29 cellular contexts compared by ENCODE assay signal in the genomic region with DNA sequence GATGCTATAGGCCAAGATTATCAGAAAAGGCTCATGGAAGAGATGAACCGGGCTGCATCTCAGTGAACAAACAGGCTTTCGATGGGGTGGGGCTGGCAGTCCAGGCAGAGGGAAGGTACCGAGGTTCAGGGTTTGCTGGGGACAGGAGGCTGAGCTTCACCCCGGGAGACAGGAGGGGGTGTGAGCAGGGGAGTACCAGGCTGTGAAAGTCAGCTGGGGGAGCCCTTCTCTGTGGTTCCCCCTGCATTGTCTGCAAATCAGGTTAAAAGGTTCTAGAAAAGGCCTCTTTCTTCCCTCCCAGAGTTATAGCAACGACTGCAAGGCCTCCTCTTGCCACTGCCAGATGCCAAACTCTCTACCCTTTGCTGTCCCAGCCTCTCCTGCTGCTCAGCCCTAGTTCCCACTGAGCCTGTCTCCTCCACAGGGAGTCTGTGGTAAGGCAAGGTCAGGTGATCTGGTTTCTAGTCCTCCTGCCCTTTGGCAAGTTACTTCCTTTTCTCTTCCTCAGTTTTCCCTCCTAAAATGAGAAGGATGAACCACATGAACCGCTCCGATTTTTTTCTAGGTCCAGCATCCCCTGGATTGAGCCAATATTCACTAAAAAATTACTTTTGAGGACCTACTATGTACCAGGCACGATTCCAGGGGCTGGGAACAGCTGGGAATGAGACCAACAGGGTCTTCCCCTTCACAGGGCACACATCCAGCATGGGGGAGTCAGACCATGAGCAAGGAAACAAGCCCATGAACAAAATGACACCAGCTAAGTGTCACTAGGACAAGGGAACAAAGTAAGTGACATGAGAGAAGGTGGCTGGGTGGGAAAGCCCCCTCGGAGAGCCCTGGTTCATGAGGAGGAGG. TPM values are rescaled to one million over a fixed set of nuclear protein-coding genes. Genes with fewer than 3 reads are reported as not detected.
DNase-seq lines count a peak whose midpoint lies in the region; ATAC-seq and TF ChIP-seq lines count a peak whose summit lies in the region.
"Had no signal": no experiment of that assay in that cellular context is flagged by ENCODE, and none has a peak within 500 bp of the region (broad histone marks: within the 10 kb centered on the region; RNA-seq: fewer than 3 reads in every experiment).

No MANE protein-coding gene starts in this region.

- H3K27ac ChIP-seq in colonic mucosa: no peak overlapping the region
- H3K27ac ChIP-seq: dorsolateral prefrontal cortex, GM23248, heart left ventricle, thoracic aorta had no signal

- no peaks in the 10 kb centered on the region for H3K36me3 ChIP-seq in colonic mucosa
- H3K36me3 ChIP-seq: heart left ventricle, MG63, thoracic aorta had no signal

- DNase-seq in GM12865 (ENCODE audit: low read depth) (peak; percentile 33), HT1080 (ENCODE audit: low read depth) (peak; percentile 40), amniotic epithelial cell (ENCODE audit: low read depth) (peak; percentile 7), myocyte (ENCODE audit: low read depth) (peak; percentile 75), OCI-M2 (lab: John Stamatoyannopoulos, UW; ENCODE audit: unreplicated experiment) (no peak), hepatic stellate cell (ENCODE audit: low spot score) (no peak), colonic mucosa (no peak)
- DNase-seq: activated CD8-positive, alpha-beta T cell treated with anti-CD3 and anti-CD28 coated beads, Interleukin-2, amount 10 ng/mL, durations not matched to agents 7 days and 5 days; activated T-cell treated with anti-CD3 and anti-CD28 coated beads, Interleukin-2, amount 50 U/mL, for 1 hour; amygdala; CD4-positive, CD25-positive, alpha-beta regulatory T cell; DMS53; dorsolateral prefrontal cortex; GM23248; MG63; NCI-H1417 treated with DMSO at 0.1 percent for 48 hours; NCI-H524 treated with DMSO at 0.1 percent for 48 hours; nucleus accumbens; stimulated activated CD4-positive, alpha-beta T cell treated with anti-CD3 and anti-CD28 coated beads, Interleukin-4, amount 100 ng/mL, for 1 hour; stimulated activated naive CD4-positive, alpha-beta T cell treated with Interleukin-2 at 50 U/mL for 16 hours; T1000 had no signal

- H3K4me3 ChIP-seq in GM12865 (ENCODE audit: low read depth, low read length) (no peak overlapping the region), colonic mucosa (no peak overlapping the region)
- H3K4me3 ChIP-seq: dorsolateral prefrontal cortex, GM23248, heart left ventricle, MG63, smooth muscle cell, thoracic aorta had no signal

- H3K9ac ChIP-seq in colonic mucosa (ENCODE audit: low read depth in 2 of 2, low read length in 2 of 2): no peak overlapping the region
- H3K9ac ChIP-seq: GM23248 had no signal

- H3K9me3 ChIP-seq in colonic mucosa: no peaks in the 10 kb centered on the region
- H3K9me3 ChIP-seq: heart left ventricle, MG63, thoracic aorta had no signal

- intact Hi-C loops in colonic mucosa (cut with DNase I): no loop called here

- no peaks in the 10 kb centered on the region for H3K4me1 ChIP-seq in colonic mucosa

- ATAC-seq in GM18867 (IDR thresholded peaks at IDR 0.05; ENCODE audit: unreplicated experiment): no peak
- ATAC-seq: activated CD4-positive, CD25-positive, alpha-beta regulatory T cell treated with anti-CD3 and anti-CD28 coated beads, Interleukin-2, amount 50 U/mL, for 24 hours; activated CD8-positive, alpha-beta T cell treated with anti-CD3 and anti-CD28 coated beads, Interleukin-2, amount 10 ng/mL, durations not matched to agents 7 days and 5 days; heart left ventricle; Right ventricle myocardium inferior had no signal

- no peaks in the 10 kb centered on the region for H3K27me3 ChIP-seq in colonic mucosa
- H3K27me3 ChIP-seq: dorsolateral prefrontal cortex, MG63 had no signal

- TF ChIP-seq CTCF in GM12865 (IDR thresholded peaks at IDR 0.05; ENCODE audit: insufficient read depth, low read depth, low read length, missing control alignments) (no peak), colonic mucosa (IDR thresholded peaks at IDR 0.05) (no peak)

RNA-seq across cellular contexts. Expression of gene LAD1, which starts 7.2 kb away (rescaled TPM):
- not detected in 2 replicates for total RNA-seq in HT1080 (2014; rRNA removed; shearing (Covaris generic))
- not detected in 2 replicates for polyA plus RNA-seq in HT1080 (2015; cell fraction: cytosol; rRNA removed)
- polyA plus RNA-seq in HT1080 (2015; cell fraction: nucleus; rRNA removed): not detected in 2 replicates
- total RNA-seq in myocyte: 22.3 and 27.0 TPM in 2 replicates
- polyA plus RNA-seq in myocyte (2012): 6.8 TPM
- total RNA-seq in colonic mucosa: 100 to 1,000 TPM; 160 to 280 TPM
- total RNA-seq: activated CD8-positive, alpha-beta T cell treated with anti-CD3 and anti-CD28 coated beads, Interleukin-2, amount 10 ng/mL, durations not matched to agents 7 days and 5 days; CD4-positive, CD25-positive, alpha-beta regulatory T cell; endothelial cell of umbilical vein; GM23248 had no signal
- polyA plus RNA-seq: CD4-positive, CD25-positive, alpha-beta regulatory T cell; endothelial cell of umbilical vein; GM23248; IgD-negative memory B cell had no signal

RNA-seq across cellular contexts. Expression of gene TNNT2, which starts 14.4 kb away (rescaled TPM):
- not detected in 2 replicates for total RNA-seq in HT1080 (2014; rRNA removed; shearing (Covaris generic))
- polyA plus RNA-seq in HT1080 (2015; cell fraction: cytosol; rRNA removed): not detected in 2 replicates
- not detected in 2 replicates for polyA plus RNA-seq in HT1080 (2015; cell fraction: nucleus; rRNA removed)
- total RNA-seq in myocyte (3,022 and 4,635 TPM in 2 replicates), colonic mucosa (1 to 10 TPM; 2.4 to 4.2 TPM)
- 2,977 TPM for polyA plus RNA-seq in myocyte (2012)
- total RNA-seq: activated CD8-positive, alpha-beta T cell treated with anti-CD3 and anti-CD28 coated beads, Interleukin-2, amount 10 ng/mL, durations not matched to agents 7 days and 5 days; CD4-positive, CD25-positive, alpha-beta regulatory T cell; endothelial cell of umbilical vein; GM23248 had no signal
- polyA plus RNA-seq: CD4-positive, CD25-positive, alpha-beta regulatory T cell; endothelial cell of umbilical vein; GM23248; IgD-negative memory B cell had no signal

RNA-seq across cellular contexts. Expression of gene TNNI1, which starts 29.6 kb away (rescaled TPM):
- not detected in 2 replicates for total RNA-seq in HT1080 (2014; rRNA removed; shearing (Covaris generic))
- not detected in 2 replicates for polyA plus RNA-seq in HT1080 (2015; cell fraction: cytosol; rRNA removed)
- polyA plus RNA-seq in HT1080 (2015; cell fraction: nucleus; rRNA removed): not detected in 2 replicates
- total RNA-seq in myocyte: 9,118 and 11,163 TPM in 2 replicates
- 4,992 TPM for polyA plus RNA-seq in myocyte (2012)
- not detected for total RNA-seq in colonic mucosa
- total RNA-seq: activated CD8-positive, alpha-beta T cell treated with anti-CD3 and anti-CD28 coated beads, Interleukin-2, amount 10 ng/mL, durations not matched to agents 7 days and 5 days; CD4-positive, CD25-positive, alpha-beta regulatory T cell; endothelial cell of umbilical vein; GM23248 had no signal
- polyA plus RNA-seq: CD4-positive, CD25-positive, alpha-beta regulatory T cell; endothelial cell of umbilical vein; IgD-negative memory B cell had no signal

Comparison
In these comparisons a context has a peak if more than half of its experiments do, and no peak if none do; other contexts are left out.
1. DNase-seq: peak in GM12865 (single experiment), HT1080 (single experiment), amniotic epithelial cell (single experiment) and myocyte (single experiment); none in OCI-M2 (single experiment), hepatic stellate cell (single experiment) and colonic mucosa (single experiment).
2. RNA of gene LAD1, which starts 7.2 kb away (total RNA-seq): 160 to 280 TPM in colonic mucosa and 22.3 to 27.0 TPM in myocyte; not detected in HT1080; every median in the first group is over 10 times any median in the second.
3. RNA of gene TNNT2, which starts 14.4 kb away (total RNA-seq): 3,022 to 4,635 TPM in myocyte; 2.4 to 4.2 TPM in colonic mucosa and not detected in HT1080; every median in the first group is over 100 times any median in the second.
4. RNA of gene TNNI1, which starts 29.6 kb away (total RNA-seq): 9,118 to 11,163 TPM in myocyte; not detected in colonic mucosa and not detected in HT1080; every median in the first group is over 1,000 times any median in the second.